In genomic region chr5:59496524-59497134, GRCh38 we compare ENCODE assay signal across 10 cellular contexts.
DNase-seq lines count a peak whose midpoint lies in the region; ATAC-seq and TF ChIP-seq lines count a peak whose summit lies in the region.
"Had no signal": no experiment of that assay in that cellular context is flagged by ENCODE, and none has a peak within 500 bp of the region (broad histone marks: within the 10 kb centered on the region; RNA-seq: fewer than 3 reads in every experiment).

No MANE protein-coding gene starts in this region.

- H3K27ac Mint-ChIP-seq in HFFc6: no peak overlapping the region
- no peak overlapping the region for H3K27ac Mint-ChIP-seq in WTC11
- H3K27ac Mint-ChIP-seq in nephron progenitor cell: no peak overlapping the region
- no peak overlapping the region for H3K27ac Mint-ChIP-seq in naive thymus-derived CD8-positive, alpha-beta T cell

- TF ChIP-seq CTCF in HFFc6 (IDR thresholded peaks at IDR 0.05) (peak; percentile 75), WTC11 (IDR thresholded peaks at IDR 0.05) (peak; percentile 67), nephron progenitor cell (IDR thresholded peaks at IDR 0.05) (no peak)

- no peaks in the 10 kb centered on the region for H3K4me1 Mint-ChIP-seq in HFFc6 (ENCODE audit: low read depth)
- peaks cover 5% of the 10 kb centered on the region; the same call in 1 of the 2 replicates for H3K4me1 Mint-ChIP-seq in WTC11
- no peaks in the 10 kb centered on the region for H3K4me1 Mint-ChIP-seq in nephron progenitor cell
- H3K4me1 Mint-ChIP-seq in naive thymus-derived CD8-positive, alpha-beta T cell: no peaks in the 10 kb centered on the region

- H3K36me3 Mint-ChIP-seq in HFFc6 (ENCODE audit: low read depth): no peaks in the 10 kb centered on the region
- no peaks in the 10 kb centered on the region for H3K36me3 Mint-ChIP-seq in WTC11
- no peaks in the 10 kb centered on the region for H3K36me3 Mint-ChIP-seq in nephron progenitor cell (ENCODE audit: low read depth)
- no peaks in the 10 kb centered on the region for H3K36me3 Mint-ChIP-seq in naive thymus-derived CD8-positive, alpha-beta T cell

- no peak overlapping the region for H3K4me3 Mint-ChIP-seq in HFFc6
- H3K4me3 Mint-ChIP-seq in WTC11: no peak overlapping the region
- H3K4me3 Mint-ChIP-seq in nephron progenitor cell: no peak overlapping the region
- no peak overlapping the region for H3K4me3 Mint-ChIP-seq in naive thymus-derived CD8-positive, alpha-beta T cell

- peak; percentile 32 to 34 for DNase-seq in NOMO-1 (lab: John Stamatoyannopoulos, UW; ENCODE audit: unreplicated experiment in 2 of 2)
- DNase-seq in NOMO-1 treated with dmso at 0.1 percent for 144 hours (lab: John Stamatoyannopoulos, UW; ENCODE audit: unreplicated experiment): no peak
- DNase-seq in HFFc6: peak; percentile 11
- DNase-seq in WTC11 (ENCODE audit: low spot score): peak; percentile 55
- DNase-seq in nephron progenitor cell: peak; percentile 8
- no peak for DNase-seq in naive thymus-derived CD8-positive, alpha-beta T cell
- no peak for DNase-seq in NCI-H2107 treated with DMSO at 0.1 percent for 48 hours (lab: John Stamatoyannopoulos, UW; ENCODE audit: unreplicated experiment)
- DNase-seq: C1 segment of cervical spinal cord, NCI-H1694 had no signal

- ATAC-seq in WTC11: peak; percentile 95
- no peak for ATAC-seq in GM21447 (IDR thresholded peaks at IDR 0.05; ENCODE audit: unreplicated experiment)
- no peak for ATAC-seq in naive thymus-derived CD8-positive, alpha-beta T cell

- POLR2A ChIA-PET in WTC11 (lab: Charles Lee): no interaction called here
- POLR2A ChIA-PET in naive thymus-derived CD8-positive, alpha-beta T cell (lab: Charles Lee): no interaction called here

- H3K9me3 Mint-ChIP-seq in HFFc6 (no peaks in the 10 kb centered on the region), WTC11 (0 out of 2 replicates have a peak, but pooled peaks cover 3% of the 10 kb centered on the region), nephron progenitor cell (no peaks in the 10 kb centered on the region)
- peaks cover 0 to 3% (median 0%) of the 10 kb centered on the region in 9 donors for H3K9me3 Mint-ChIP-seq in naive thymus-derived CD8-positive, alpha-beta T cell

- peaks cover 9% of the 10 kb centered on the region for H3K27me3 Mint-ChIP-seq in HFFc6 (ENCODE audit: insufficient read depth)
- H3K27me3 Mint-ChIP-seq in WTC11 (ENCODE audit: low read depth): no peaks in the 10 kb centered on the region
- no peaks in the 10 kb centered on the region for H3K27me3 Mint-ChIP-seq in nephron progenitor cell (ENCODE audit: low read depth, poor library complexity)
- peaks cover 0 to 22% (median 6%) of the 10 kb centered on the region in 5 donors for H3K27me3 Mint-ChIP-seq in naive thymus-derived CD8-positive, alpha-beta T cell

- CTCF ChIA-PET in WTC11 (lab: Charles Lee): interaction anchor here (0.6 to 1.5 kb wide), 8 partner anchors 9 to 1108 kb away, joined by 3 to 7 read pairs (median 4); no protein-coding TSS in a partner anchor

TF ChIP-seq in WTC11, 78 proteins besides CTCF, POLR2A, EP300 and RAD21 (continues in another document):
- TF ChIP-seq ERG (CRISPR knock-in tag; IDR thresholded peaks at IDR 0.05) (no peak), JAZF1 (CRISPR knock-in tag; IDR thresholded peaks at IDR 0.05) (no peak), NFATC4 (CRISPR knock-in tag; IDR thresholded peaks at IDR 0.05) (no peak), TCF7 (CRISPR knock-in tag; IDR thresholded peaks at IDR 0.05; ENCODE audit: low read depth) (no peak), PREB (CRISPR knock-in tag; IDR thresholded peaks at IDR 0.05; ENCODE audit: borderline replicate concordance) (no peak), CREB1 (CRISPR knock-in tag; IDR thresholded peaks at IDR 0.05) (no peak)
- TF ChIP-seq, protein P1, sequence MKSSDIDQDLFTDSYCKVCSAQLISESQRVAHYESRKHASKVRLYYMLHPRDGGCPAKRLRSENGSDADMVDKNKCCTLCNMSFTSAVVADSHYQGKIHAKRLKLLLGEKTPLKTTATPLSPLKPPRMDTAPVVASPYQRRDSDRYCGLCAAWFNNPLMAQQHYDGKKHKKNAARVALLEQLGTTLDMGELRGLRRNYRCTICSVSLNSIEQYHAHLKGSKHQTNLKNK (CRISPR knock-in tag; IDR thresholded peaks at IDR 0.05): no peak
- TF ChIP-seq, protein P2, sequence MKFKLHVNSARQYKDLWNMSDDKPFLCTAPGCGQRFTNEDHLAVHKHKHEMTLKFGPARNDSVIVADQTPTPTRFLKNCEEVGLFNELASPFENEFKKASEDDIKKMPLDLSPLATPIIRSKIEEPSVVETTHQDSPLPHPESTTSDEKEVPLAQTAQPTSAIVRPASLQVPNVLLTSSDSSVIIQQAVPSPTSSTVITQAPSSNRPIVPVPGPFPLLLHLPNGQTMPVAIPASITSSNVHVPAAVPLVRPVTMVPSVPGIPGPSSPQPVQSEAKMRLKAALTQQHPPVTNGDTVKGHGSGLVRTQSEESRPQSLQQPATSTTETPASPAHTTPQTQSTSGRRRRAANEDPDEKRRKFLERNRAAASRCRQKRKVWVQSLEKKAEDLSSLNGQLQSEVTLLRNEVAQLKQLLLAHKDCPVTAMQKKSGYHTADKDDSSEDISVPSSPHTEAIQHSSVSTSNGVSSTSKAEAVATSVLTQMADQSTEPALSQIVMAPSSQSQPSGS (CRISPR knock-in tag; IDR thresholded peaks at IDR 0.05; ENCODE audit: borderline replicate concordance, low read depth): no peak
- TF ChIP-seq, protein P3, sequence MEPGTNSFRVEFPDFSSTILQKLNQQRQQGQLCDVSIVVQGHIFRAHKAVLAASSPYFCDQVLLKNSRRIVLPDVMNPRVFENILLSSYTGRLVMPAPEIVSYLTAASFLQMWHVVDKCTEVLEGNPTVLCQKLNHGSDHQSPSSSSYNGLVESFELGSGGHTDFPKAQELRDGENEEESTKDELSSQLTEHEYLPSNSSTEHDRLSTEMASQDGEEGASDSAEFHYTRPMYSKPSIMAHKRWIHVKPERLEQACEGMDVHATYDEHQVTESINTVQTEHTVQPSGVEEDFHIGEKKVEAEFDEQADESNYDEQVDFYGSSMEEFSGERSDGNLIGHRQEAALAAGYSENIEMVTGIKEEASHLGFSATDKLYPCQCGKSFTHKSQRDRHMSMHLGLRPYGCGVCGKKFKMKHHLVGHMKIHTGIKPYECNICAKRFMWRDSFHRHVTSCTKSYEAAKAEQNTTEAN (CRISPR knock-in tag; IDR thresholded peaks at IDR 0.05): no peak
- TF ChIP-seq, protein P4, sequence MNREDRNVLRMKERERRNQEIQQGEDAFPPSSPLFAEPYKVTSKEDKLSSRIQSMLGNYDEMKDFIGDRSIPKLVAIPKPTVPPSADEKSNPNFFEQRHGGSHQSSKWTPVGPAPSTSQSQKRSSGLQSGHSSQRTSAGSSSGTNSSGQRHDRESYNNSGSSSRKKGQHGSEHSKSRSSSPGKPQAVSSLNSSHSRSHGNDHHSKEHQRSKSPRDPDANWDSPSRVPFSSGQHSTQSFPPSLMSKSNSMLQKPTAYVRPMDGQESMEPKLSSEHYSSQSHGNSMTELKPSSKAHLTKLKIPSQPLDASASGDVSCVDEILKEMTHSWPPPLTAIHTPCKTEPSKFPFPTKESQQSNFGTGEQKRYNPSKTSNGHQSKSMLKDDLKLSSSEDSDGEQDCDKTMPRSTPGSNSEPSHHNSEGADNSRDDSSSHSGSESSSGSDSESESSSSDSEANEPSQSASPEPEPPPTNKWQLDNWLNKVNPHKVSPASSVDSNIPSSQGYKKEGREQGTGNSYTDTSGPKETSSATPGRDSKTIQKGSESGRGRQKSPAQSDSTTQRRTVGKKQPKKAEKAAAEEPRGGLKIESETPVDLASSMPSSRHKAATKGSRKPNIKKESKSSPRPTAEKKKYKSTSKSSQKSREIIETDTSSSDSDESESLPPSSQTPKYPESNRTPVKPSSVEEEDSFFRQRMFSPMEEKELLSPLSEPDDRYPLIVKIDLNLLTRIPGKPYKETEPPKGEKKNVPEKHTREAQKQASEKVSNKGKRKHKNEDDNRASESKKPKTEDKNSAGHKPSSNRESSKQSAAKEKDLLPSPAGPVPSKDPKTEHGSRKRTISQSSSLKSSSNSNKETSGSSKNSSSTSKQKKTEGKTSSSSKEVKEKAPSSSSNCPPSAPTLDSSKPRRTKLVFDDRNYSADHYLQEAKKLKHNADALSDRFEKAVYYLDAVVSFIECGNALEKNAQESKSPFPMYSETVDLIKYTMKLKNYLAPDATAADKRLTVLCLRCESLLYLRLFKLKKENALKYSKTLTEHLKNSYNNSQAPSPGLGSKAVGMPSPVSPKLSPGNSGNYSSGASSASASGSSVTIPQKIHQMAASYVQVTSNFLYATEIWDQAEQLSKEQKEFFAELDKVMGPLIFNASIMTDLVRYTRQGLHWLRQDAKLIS (CRISPR knock-in tag; IDR thresholded peaks at IDR 0.05; ENCODE audit: borderline replicate concordance): no peak

Comparison
In these comparisons a context has a peak if more than half of its experiments do, and no peak if none do; other contexts are left out.
1. DNase-seq: peak in NOMO-1 (2 of 2), HFFc6 (single experiment), WTC11 (single experiment) and nephron progenitor cell (single experiment); none in NOMO-1 treated with dmso at 0.1 percent for 144 hours (single experiment), naive thymus-derived CD8-positive, alpha-beta T cell (0 of 10) and NCI-H2107 treated with DMSO at 0.1 percent for 48 hours (single experiment).